16 cellular contexts compared by ENCODE assay signal in the genomic region with DNA sequence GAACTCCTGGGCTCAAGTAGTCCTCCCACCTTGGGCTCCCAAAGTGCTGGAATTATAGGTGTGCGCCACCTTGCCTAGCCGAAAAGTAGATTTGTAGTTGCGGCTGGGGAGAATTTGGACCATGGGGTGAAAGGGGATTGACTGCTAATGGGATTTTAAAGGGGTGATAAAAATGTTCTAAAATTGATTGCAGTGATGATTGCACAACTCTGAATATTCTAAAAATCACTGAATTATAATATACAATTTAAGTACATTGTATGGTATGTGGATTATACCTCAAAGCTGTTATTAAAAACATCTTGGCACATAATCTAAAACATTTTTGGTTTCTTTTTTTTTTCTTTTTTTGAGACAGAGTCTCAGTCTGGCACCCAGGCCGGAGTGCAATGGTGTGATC. TPM values are rescaled to one million over a fixed set of nuclear protein-coding genes. Genes with fewer than 3 reads are reported as not detected.
DNase-seq lines count a peak whose midpoint lies in the region; ATAC-seq, FAIRE-seq and TF ChIP-seq lines count a peak whose summit lies in the region.
"Had no signal": no experiment of that assay in that cellular context is flagged by ENCODE, and none has a peak within 500 bp of the region (broad histone marks: within the 10 kb centered on the region; RNA-seq: fewer than 3 reads in every experiment).

No MANE protein-coding gene starts in this region.

- no CpG with 5 or more reads among the region's 4 CpGs for WGBS in IMR-90 (ENCODE audit: extremely low coverage in 2 of 2, insufficient read length in 1 of 2), 2 experiments
- WGBS in GM12878 (ENCODE audit: insufficient coverage, insufficient replicate concordance, low lambda C conversion rate, missing lambda C conversion rate), result over 99% methylated on average over 4 of the region's 4 CpGs
- 95 to 97% methylated on average over 4 of the region's 4 CpGs for whole genome bisulfite sequencing in aorta, 2 donors

- RAD21 ChIA-PET in GM12878 (lab: Charles Lee; ENCODE audit: unreplicated experiment), result interaction anchor here (1.0 to 1.1 kb wide), 2 partner anchors 31 to 36 kb away, joined by 3 read pairs; a partner anchor contains a TSS

- peaks cover 5 to 20% of the 10 kb centered on the region in 2 experiments; a peak in 3 of 4 replicates for H3K79me1 ChIP-seq in IMR-90 (ENCODE audit: low read depth in 1 of 2, low read length in 2 of 2)

- no peak overlapping the region for H2AK9ac ChIP-seq in IMR-90 (replicated peaks; ENCODE audit: low read depth, low read length, poor library complexity)

- H3K79me2 ChIP-seq in GM12878 (ENCODE audit: control insufficient read depth, insufficient read depth, low read length), result peaks cover 96% of the 10 kb centered on the region

- SMC1A ChIA-PET in GM12878 (lab: Charles Lee; ENCODE audit: uncharacterized antibody, unreplicated experiment), result interaction anchor here (0.5 to 1.6 kb wide), 2 partner anchors 10 to 255 kb away, joined by 3 to 7 read pairs; no protein-coding TSS in a partner anchor

- H3K9me3 ChIP-seq in IMR-90 (ENCODE audit: control insufficient read depth, insufficient read depth, low read length), result no peaks in the 10 kb centered on the region
- H3K9me3 ChIP-seq in GM12878 (replicated peaks; ENCODE audit: control insufficient read depth, insufficient read depth, low read length), result no peaks in the 10 kb centered on the region
- H3K9me3 ChIP-seq in aorta (ENCODE audit: control insufficient read depth, low read length), result no peaks in the 10 kb centered on the region
- H3K9me3 ChIP-seq: HAP-1, SK-N-SH had no signal

- H3K36me3 ChIP-seq in IMR-90 (ENCODE audit: control insufficient read depth, insufficient read depth, low read length), result no peaks in the 10 kb centered on the region
- no peaks in the 10 kb centered on the region for H3K36me3 ChIP-seq in GM12878 (ENCODE audit: control insufficient read depth in 2 of 2, insufficient read depth in 2 of 2, low read length in 1 of 2)
- no peaks in the 10 kb centered on the region for H3K36me3 ChIP-seq in aorta (ENCODE audit: control insufficient read depth in 1 of 2, insufficient read depth in 2 of 2, low read length in 1 of 2)

- H3K27me3 ChIP-seq in IMR-90 (ENCODE audit: control insufficient read depth, insufficient read depth, low read length) (no peaks in the 10 kb centered on the region), GM12878 (replicated peaks in 1 of 2; ENCODE audit: control insufficient read depth in 2 of 2, insufficient read depth in 2 of 2, low read length in 1 of 2) (no peaks in the 10 kb centered on the region), aorta (ENCODE audit: control insufficient read depth in 1 of 2, insufficient read depth in 2 of 2, low read length in 1 of 2) (no peaks in the 10 kb centered on the region)

- BruUV-seq in IMR-90 (replicated peaks; lab: Mats Ljungman, UMichigan) (no TSS peak), GM12878 (replicated peaks; lab: Mats Ljungman, UMichigan) (no TSS peak)

- H3K4me3 ChIP-seq in IMR-90 (ENCODE audit: insufficient read depth, low read depth, low read length), result no peak overlapping the region
- no peak overlapping the region for H3K4me3 ChIP-seq in GM12878
- H3K4me3 ChIP-seq in aorta (ENCODE audit: low read length in 2 of 2), result no peak overlapping the region
- H3K4me3 ChIP-seq: HAP-1 had no signal

- TF ChIP-seq EP300 in GM12878 (IDR thresholded peaks at IDR 0.05; ENCODE audit: borderline replicate concordance in 1 of 2, control insufficient read depth in 1 of 2, low read depth in 2 of 2, low read length in 2 of 2), result no peak

- in situ Hi-C loops in IMR-90 (cut with MboI; ENCODE audit: low sequenced_read_pairs) (loop anchor here (25.0 kb wide), 2 partner anchors 1822 to 1997 kb away; no protein-coding TSS in a partner anchor), GM12878 (cut with MboI) (loop anchor here (25.0 kb wide), 1 partner anchor 1997 kb away; no protein-coding TSS in a partner anchor)

- no peak overlapping the region for H2AK5ac ChIP-seq in IMR-90 (ENCODE audit: low read depth, low read length)

- H3K9ac ChIP-seq in IMR-90 (ENCODE audit: low read depth, low read length), result no peak overlapping the region
- H3K9ac ChIP-seq in GM12878 (ENCODE audit: control insufficient read depth, insufficient read depth, low read length), result no peak overlapping the region
- H3K9ac ChIP-seq: SK-N-SH had no signal

- no peak for DNase-seq in IMR-90
- no peak for DNase-seq in GM12878 (ENCODE audit: low read depth, low spot score)
- DNase-seq in aorta, result no peak
- DNase-seq: CD4-positive, CD25-positive, alpha-beta regulatory T cell; Kasumi-1; NCI-H1105 treated with DMSO at 0.1 percent for 48 hours; NCI-H1694 treated with DMSO at 0.1 percent for 48 hours; NCI-H2107; NCI-H226; NCI-H524 treated with DMSO at 0.1 percent for 48 hours; SHP77; SK-N-SH; T-helper 1 cell had no signal

- no peak overlapping the region for H2BK120ac ChIP-seq in IMR-90 (ENCODE audit: low read depth, low read length)

- no peak overlapping the region for H4K91ac ChIP-seq in IMR-90 (ENCODE audit: insufficient read depth, low read depth, low read length)

- H3K9me1 ChIP-seq in IMR-90 (ENCODE audit: insufficient read depth, low read length), result peaks cover 3% of the 10 kb centered on the region; the same call in 1 of the 2 replicates

- TF ChIP-seq CTCF in IMR-90 (conservative IDR thresholded peaks at IDR 0.05; ENCODE audit: low read depth, low read length) (no peak), GM12878 (IDR thresholded peaks at IDR 0.05 in 2 of 3, conservative IDR thresholded peaks at IDR 0.05 in 1 of 3; ENCODE audit: control insufficient read depth in 2 of 3, extremely low read depth in 1 of 3, insufficient read depth in 1 of 3, low read depth in 3 of 3, low read length in 3 of 3) (no peak)

- dilution Hi-C loops in IMR-90 (cut with HindIII; ENCODE audit: low sequenced_read_pairs, unreplicated experiment), result no loop called here

- no peak for TF ChIP-seq RAD21 in IMR-90 (IDR thresholded peaks at IDR 0.05; ENCODE audit: low read length)
- no peak for TF ChIP-seq RAD21 in GM12878 (IDR thresholded peaks at IDR 0.05; ENCODE audit: insufficient read depth, low read depth, low read length)

- H2AFZ ChIP-seq in IMR-90 (replicated peaks; ENCODE audit: low read length, poor library complexity) (no peak overlapping the region), GM12878 (ENCODE audit: control insufficient read depth, low read depth, low read length) (no peak overlapping the region; the same call in 1 of the 2 replicates)

- no peak overlapping the region for H3K18ac ChIP-seq in IMR-90 (ENCODE audit: low read depth, low read length)

- no peak overlapping the region for H2BK15ac ChIP-seq in IMR-90 (ENCODE audit: low read depth, low read length)

- no peak overlapping the region for H3K14ac ChIP-seq in IMR-90 (replicated peaks; ENCODE audit: low read depth, low read length)

- H3K27ac ChIP-seq in IMR-90 (ENCODE audit: insufficient read depth, low read length) (no peak overlapping the region), GM12878 (ENCODE audit: control insufficient read depth, insufficient read depth) (no peak overlapping the region), aorta (ENCODE audit: low read depth in 1 of 2, low read length in 2 of 2) (no peak overlapping the region)

- H3K56ac ChIP-seq in IMR-90 (ENCODE audit: extremely low read depth, insufficient read depth, low read length), result no peak overlapping the region

- no peak overlapping the region for H3K4ac ChIP-seq in IMR-90 (ENCODE audit: low read depth, low read length)

- no peak overlapping the region for H4K8ac ChIP-seq in IMR-90 (ENCODE audit: low read depth in 2 of 2, low read length in 2 of 2)

- H2BK20ac ChIP-seq in IMR-90 (ENCODE audit: low read depth, low read length), result no peak overlapping the region

- H4K20me1 ChIP-seq in IMR-90 (ENCODE audit: insufficient read depth, low read length) (peaks cover 5% of the 10 kb centered on the region; the same call in 1 of the 2 replicates), GM12878 (ENCODE audit: control insufficient read depth, insufficient read depth) (no peaks in the 10 kb centered on the region)

- TF ChIP-seq POLR2A in IMR-90 (IDR thresholded peaks at IDR 0.05; ENCODE audit: low read depth, low read length), result no peak
- no peak for TF ChIP-seq POLR2A in GM12878 (IDR thresholded peaks at IDR 0.05; ENCODE audit: low read depth, low read length)

- H2BK5ac ChIP-seq in IMR-90 (ENCODE audit: low read depth, low read length, poor library complexity, severe bottlenecking), result no peak overlapping the region

- H3K4me1 ChIP-seq in IMR-90 (ENCODE audit: control insufficient read depth, insufficient read depth, low read length) (peaks cover 6% of the 10 kb centered on the region), GM12878 (ENCODE audit: control insufficient read depth, insufficient read depth, low read length) (peaks cover 27% of the 10 kb centered on the region), aorta (ENCODE audit: control insufficient read depth in 1 of 2, insufficient read depth in 2 of 2, low read length in 2 of 2) (no peaks in the 10 kb centered on the region)

- H3K23ac ChIP-seq in IMR-90 (ENCODE audit: low read depth, low read length), result no peak overlapping the region

- CTCF ChIA-PET in IMR-90 (lab: Yijun Ruan, JAX), result interaction anchor here (1.6 kb wide), 1 partner anchor 34 kb away, joined by 4 read pairs; no protein-coding TSS in a partner anchor
- CTCF ChIA-PET in GM12878 (lab: Yijun Ruan, JAX), result interaction anchor here (0.6 to 2.3 kb wide), 3 partner anchors 9 to 59 kb away, joined by 5 to 8 read pairs (median 7); no protein-coding TSS in a partner anchor

- H3K4me2 ChIP-seq in IMR-90 (ENCODE audit: low read depth, low read length) (no peak overlapping the region), GM12878 (ENCODE audit: control insufficient read depth, insufficient read depth) (0 out of 2 replicates have a peak overlapping the region, but pooled peaks have one; percentile 7)
- H3K4me2 ChIP-seq: SK-N-SH had no signal

- H4K5ac ChIP-seq in IMR-90 (ENCODE audit: low read depth, low read length), result no peak overlapping the region

- ATAC-seq in IMR-90 (ENCODE audit: low read depth) (no peak), GM12878 (no peak), aorta (ENCODE audit: low FRiP score) (no peak), HG02588 (IDR thresholded peaks at IDR 0.05; ENCODE audit: unreplicated experiment) (no peak)

- no peak for FAIRE-seq in GM12878 (lab: Jason Lieb, UNC)
- FAIRE-seq: RCC 7860 had no signal

- intact Hi-C loops in IMR-90 (cut with micrococcal nuclease) (no loop called here), GM12878 (cut with micrococcal nuclease; ENCODE audit: unreplicated experiment) (loop anchor here (5.0 kb wide), 1 partner anchor 33 kb away; no protein-coding TSS in a partner anchor), aorta (cut with DNase I) (loop anchor here in 1 of 2 donors (5.0 kb wide), 1 partner anchor 33 kb away; no protein-coding TSS in a partner anchor)

- POLR2A ChIA-PET in IMR-90 (lab: Charles Lee; ENCODE audit: unreplicated experiment), result interaction anchor here (0.6 kb wide), 1 partner anchor 444 kb away, joined by 3 read pairs; no protein-coding TSS in a partner anchor
- POLR2A ChIA-PET in GM12878 (lab: Charles Lee), result interaction anchor here (0.6 to 1.4 kb wide), 4 partner anchors 31 to 1916 kb away, joined by 3 read pairs; a partner anchor contains a TSS

RNA-seq across cellular contexts. Expression of a gene that starts 3.9 kb away (rescaled TPM):
- total RNA-seq in IMR-90 (2012; rRNA removed), result 148 and 208 TPM in 2 replicates
- 131 and 132 TPM in 2 replicates for polyA plus RNA-seq in IMR-90 (2012; rRNA removed)
- 52.1 and 66.7 TPM in 2 replicates for polyA plus RNA-seq in IMR-90 (2012; cell fraction: cytosol; rRNA removed)
- 96.3 and 151 TPM in 2 replicates for polyA plus RNA-seq in IMR-90 (2012; cell fraction: nucleus; rRNA removed; ENCODE audit: low replicate concordance)
- 219 and 229 TPM in 2 replicates for total RNA-seq in GM12878 (2013; cell fraction: nucleolus; rRNA removed)
- total RNA-seq in GM12878 (2014; rRNA removed), result 139 and 158 TPM in 2 replicates
- total RNA-seq in GM12878 (2014; rRNA removed; fragmentation: Illumina TruSeq; extraction: Trizol), result 150 and 156 TPM in 2 replicates
- 108 and 113 TPM in 2 replicates for total RNA-seq in GM12878 (2021)
- polyA plus RNA-seq in GM12878 (2011; ENCODE audit: low read depth), result 74.2 TPM
- polyA plus RNA-seq in GM12878 (2011; rRNA removed), result 241 and 262 TPM in 2 replicates
- 209 and 229 TPM in 2 replicates for polyA plus RNA-seq in GM12878 (2011; cell fraction: cytosol; rRNA removed)
- polyA plus RNA-seq in GM12878 (2011; cell fraction: nucleus; rRNA removed), result 514 and 607 TPM in 2 replicates
- 59.3 and 84.1 TPM in 2 replicates for polyA plus RNA-seq in GM12878 (2012)
- polyA plus RNA-seq in GM12878 (2014; fragmentation: Illumina TruSeq; extraction: Trizol), result 161 and 192 TPM in 2 replicates
- polyA plus RNA-seq in GM12878 (2014; fragmentation: Nextera tagmentation; extraction: Ambion mirVana), result 100 to 1,000 TPM; 100 to 130 TPM
- 118 and 133 TPM in 2 replicates for polyA plus RNA-seq in GM12878 (2014; rRNA removed)
- polyA plus RNA-seq in GM12878 (2016; fragmentation: Nextera tagmentation; extraction: Ambion mirVana), result 100 to 1,000 TPM; 109 to 110 TPM
- polyA minus RNA-seq in GM12878 (2011; rRNA and poly(A)+ RNA removed), result 232 and 236 TPM in 2 replicates
- polyA minus RNA-seq in GM12878 (2011; cell fraction: cytosol; rRNA and poly(A)+ RNA removed), result 75.6 and 81.0 TPM in 2 replicates
- polyA minus RNA-seq in GM12878 (2011; cell fraction: nucleus; rRNA and poly(A)+ RNA removed), result 105 and 119 TPM in 2 replicates
- 1 to 10 TPM; 7.7 to 8.1 TPM for total RNA-seq in aorta
- polyA plus RNA-seq in aorta, result 1 to 10 TPM; 3.5 to 6.0 TPM

RNA-seq across cellular contexts. Expression of a gene that starts 31.9 kb away (rescaled TPM):
- total RNA-seq in IMR-90 (2012; rRNA removed) (7.5 and 9.0 TPM in 2 replicates), GM12878 (2014; rRNA removed) (10.1 and 11.4 TPM in 2 replicates), GM12878 (2014; rRNA removed; fragmentation: Illumina TruSeq; extraction: Trizol) (12.4 and 13.6 TPM in 2 replicates), GM12878 (2021) (19.8 and 20.0 TPM in 2 replicates), aorta (10 to 100 TPM; 13.4 to 14.3 TPM)
- polyA plus RNA-seq in IMR-90 (2012; rRNA removed) (11.3 and 12.3 TPM in 2 replicates), GM12878 (2011; rRNA removed) (19.9 and 21.5 TPM in 2 replicates), GM12878 (2014; fragmentation: Illumina TruSeq; extraction: Trizol) (11.5 and 12.7 TPM in 2 replicates), GM12878 (2014; fragmentation: Nextera tagmentation; extraction: Ambion mirVana) (10 to 100 TPM; 11.8 to 18.6 TPM), GM12878 (2014; rRNA removed) (12.1 and 14.7 TPM in 2 replicates), GM12878 (2016; fragmentation: Nextera tagmentation; extraction: Ambion mirVana) (10 to 100 TPM; 15.7 to 18.3 TPM), aorta (10 to 100 TPM in 1 of 2 donors, 1 to 10 TPM in 1; 4.8 to 14.8 TPM)
- 7.6 and 9.8 TPM in 2 replicates for polyA plus RNA-seq in IMR-90 (2012; cell fraction: cytosol; rRNA removed)
- polyA plus RNA-seq in IMR-90 (2012; cell fraction: nucleus; rRNA removed; ENCODE audit: low replicate concordance), result 47.8 and 54.3 TPM in 2 replicates
- total RNA-seq in GM12878 (2013; cell fraction: nucleolus; rRNA removed), result 28.7 and 36.3 TPM in 2 replicates
- 11.4 TPM for polyA plus RNA-seq in GM12878 (2011; ENCODE audit: low read depth)
- 13.6 and 15.6 TPM in 2 replicates for polyA plus RNA-seq in GM12878 (2011; cell fraction: cytosol; rRNA removed)
- polyA plus RNA-seq in GM12878 (2011; cell fraction: nucleus; rRNA removed), result 38.0 and 43.6 TPM in 2 replicates
- polyA plus RNA-seq in GM12878 (2012), result 21.1 and 33.7 TPM in 2 replicates
- 15.6 and 19.5 TPM in 2 replicates for polyA minus RNA-seq in GM12878 (2011; rRNA and poly(A)+ RNA removed)
- polyA minus RNA-seq in GM12878 (2011; cell fraction: cytosol; rRNA and poly(A)+ RNA removed), result 8.2 and 16.7 TPM in 2 replicates
- 13.3 and 24.9 TPM in 2 replicates for polyA minus RNA-seq in GM12878 (2011; cell fraction: nucleus; rRNA and poly(A)+ RNA removed)

RNA-seq across cellular contexts. Expression of a gene that starts 35.8 kb away (rescaled TPM):
- total RNA-seq in IMR-90 (2012; rRNA removed) (3.9 and 4.4 TPM in 2 replicates), GM12878 (2014; rRNA removed) (19.5 and 19.7 TPM in 2 replicates), GM12878 (2014; rRNA removed; fragmentation: Illumina TruSeq; extraction: Trizol) (10.0 and 10.6 TPM in 2 replicates), GM12878 (2021) (23.5 and 25.6 TPM in 2 replicates), aorta (10 to 100 TPM in 1 of 2 donors, 1 to 10 TPM in 1; 5.9 to 12.3 TPM)
- polyA plus RNA-seq in IMR-90 (2012; rRNA removed) (9.9 TPM in 2 replicates), GM12878 (2011; rRNA removed) (19.1 and 22.1 TPM in 2 replicates), GM12878 (2014; fragmentation: Illumina TruSeq; extraction: Trizol) (10.7 and 11.5 TPM in 2 replicates), GM12878 (2014; fragmentation: Nextera tagmentation; extraction: Ambion mirVana) (1 to 10 TPM; 5.2 to 8.0 TPM), GM12878 (2014; rRNA removed) (27.3 and 27.4 TPM in 2 replicates), GM12878 (2016; fragmentation: Nextera tagmentation; extraction: Ambion mirVana) (10 to 100 TPM; 29.5 to 30.4 TPM), aorta (1 to 10 TPM; 3.9 to 8.2 TPM)
- 10.6 and 11.0 TPM in 2 replicates for polyA plus RNA-seq in IMR-90 (2012; cell fraction: cytosol; rRNA removed)
- polyA plus RNA-seq in IMR-90 (2012; cell fraction: nucleus; rRNA removed; ENCODE audit: low replicate concordance), result 36.7 and 43.3 TPM in 2 replicates
- 79.1 and 84.8 TPM in 2 replicates for total RNA-seq in GM12878 (2013; cell fraction: nucleolus; rRNA removed)
- polyA plus RNA-seq in GM12878 (2011; ENCODE audit: low read depth), result 8.6 TPM
- 13.5 and 18.1 TPM in 2 replicates for polyA plus RNA-seq in GM12878 (2011; cell fraction: cytosol; rRNA removed)
- 121 and 130 TPM in 2 replicates for polyA plus RNA-seq in GM12878 (2011; cell fraction: nucleus; rRNA removed)
- 15.9 and 16.7 TPM in 2 replicates for polyA plus RNA-seq in GM12878 (2012)
- 11.0 and 13.1 TPM in 2 replicates for polyA minus RNA-seq in GM12878 (2011; rRNA and poly(A)+ RNA removed)
- 4.5 and 7.6 TPM in 2 replicates for polyA minus RNA-seq in GM12878 (2011; cell fraction: cytosol; rRNA and poly(A)+ RNA removed)
- polyA minus RNA-seq in GM12878 (2011; cell fraction: nucleus; rRNA and poly(A)+ RNA removed), result 18.5 and 31.2 TPM in 2 replicates

RNA-seq across cellular contexts. Expression of a gene that starts 55.4 kb away (rescaled TPM):
- total RNA-seq in IMR-90 (2012; rRNA removed) (85.3 and 100 TPM in 2 replicates), GM12878 (2014; rRNA removed) (31.6 and 40.4 TPM in 2 replicates), GM12878 (2014; rRNA removed; fragmentation: Illumina TruSeq; extraction: Trizol) (21.3 TPM in 2 replicates), GM12878 (2021) (56.3 and 58.9 TPM in 2 replicates), aorta (10 to 100 TPM; 65.5 to 90.1 TPM)
- polyA plus RNA-seq in IMR-90 (2012; rRNA removed) (68.9 and 77.5 TPM in 2 replicates), GM12878 (2011; rRNA removed) (24.2 and 40.5 TPM in 2 replicates), GM12878 (2014; fragmentation: Illumina TruSeq; extraction: Trizol) (12.6 and 22.1 TPM in 2 replicates), GM12878 (2014; fragmentation: Nextera tagmentation; extraction: Ambion mirVana) (10 to 100 TPM; 10.3 to 19.8 TPM), GM12878 (2014; rRNA removed) (44.5 and 48.8 TPM in 2 replicates), GM12878 (2016; fragmentation: Nextera tagmentation; extraction: Ambion mirVana) (10 to 100 TPM; 56.6 to 57.8 TPM), aorta (10 to 100 TPM; 34.6 to 96.7 TPM)
- 58.6 and 77.5 TPM in 2 replicates for polyA plus RNA-seq in IMR-90 (2012; cell fraction: cytosol; rRNA removed)
- 120 and 174 TPM in 2 replicates for polyA plus RNA-seq in IMR-90 (2012; cell fraction: nucleus; rRNA removed; ENCODE audit: low replicate concordance)
- total RNA-seq in GM12878 (2013; cell fraction: nucleolus; rRNA removed), result 81.1 and 96.0 TPM in 2 replicates
- 23.7 TPM for polyA plus RNA-seq in GM12878 (2011; ENCODE audit: low read depth)
- 45.4 and 64.5 TPM in 2 replicates for polyA plus RNA-seq in GM12878 (2011; cell fraction: cytosol; rRNA removed)
- 188 and 193 TPM in 2 replicates for polyA plus RNA-seq in GM12878 (2011; cell fraction: nucleus; rRNA removed)
- 43.0 and 46.7 TPM in 2 replicates for polyA plus RNA-seq in GM12878 (2012)
- 53.8 and 78.0 TPM in 2 replicates for polyA minus RNA-seq in GM12878 (2011; rRNA and poly(A)+ RNA removed)
- 17.4 and 27.0 TPM in 2 replicates for polyA minus RNA-seq in GM12878 (2011; cell fraction: cytosol; rRNA and poly(A)+ RNA removed)
- polyA minus RNA-seq in GM12878 (2011; cell fraction: nucleus; rRNA and poly(A)+ RNA removed), result 46.8 and 70.7 TPM in 2 replicates

RNA-seq across cellular contexts. Expression of a gene that starts 58.1 kb away (rescaled TPM):
- total RNA-seq in IMR-90 (2012; rRNA removed), result 7.2 and 7.9 TPM in 2 replicates
- polyA plus RNA-seq in IMR-90 (2012; rRNA removed), result 10.7 and 10.8 TPM in 2 replicates
- 13.8 and 14.7 TPM in 2 replicates for polyA plus RNA-seq in IMR-90 (2012; cell fraction: cytosol; rRNA removed)
- polyA plus RNA-seq in IMR-90 (2012; cell fraction: nucleus; rRNA removed; ENCODE audit: low replicate concordance), result 11.7 and 12.4 TPM in 2 replicates
- total RNA-seq in GM12878 (2013; cell fraction: nucleolus; rRNA removed), result 34.1 and 48.7 TPM in 2 replicates
- 25.7 and 27.7 TPM in 2 replicates for total RNA-seq in GM12878 (2014; rRNA removed)
- total RNA-seq in GM12878 (2014; rRNA removed; fragmentation: Illumina TruSeq; extraction: Trizol), result 19.9 and 21.0 TPM in 2 replicates
- 20.3 and 24.6 TPM in 2 replicates for total RNA-seq in GM12878 (2021)
- polyA plus RNA-seq in GM12878 (2011; ENCODE audit: low read depth), result 8.8 TPM
- polyA plus RNA-seq in GM12878 (2011; rRNA removed), result 15.2 and 19.3 TPM in 2 replicates
- polyA plus RNA-seq in GM12878 (2011; cell fraction: cytosol; rRNA removed), result 24.1 and 26.6 TPM in 2 replicates
- 18.4 and 21.1 TPM in 2 replicates for polyA plus RNA-seq in GM12878 (2011; cell fraction: nucleus; rRNA removed)
- 11.5 and 16.8 TPM in 2 replicates for polyA plus RNA-seq in GM12878 (2012)
- 22.2 and 25.7 TPM in 2 replicates for polyA plus RNA-seq in GM12878 (2014; fragmentation: Illumina TruSeq; extraction: Trizol)
- polyA plus RNA-seq in GM12878 (2014; fragmentation: Nextera tagmentation; extraction: Ambion mirVana), result 1 to 10 TPM; 5.6 to 9.0 TPM
- 30.4 and 32.2 TPM in 2 replicates for polyA plus RNA-seq in GM12878 (2014; rRNA removed)
- 10 to 100 TPM; 35.9 to 39.5 TPM for polyA plus RNA-seq in GM12878 (2016; fragmentation: Nextera tagmentation; extraction: Ambion mirVana)
- polyA minus RNA-seq in GM12878 (2011; rRNA and poly(A)+ RNA removed), result 22.6 and 28.6 TPM in 2 replicates
- 5.5 and 6.2 TPM in 2 replicates for polyA minus RNA-seq in GM12878 (2011; cell fraction: cytosol; rRNA and poly(A)+ RNA removed)
- polyA minus RNA-seq in GM12878 (2011; cell fraction: nucleus; rRNA and poly(A)+ RNA removed), result 24.1 and 39.4 TPM in 2 replicates
- total RNA-seq in aorta, result 1 to 10 TPM; 7.3 to 7.7 TPM
- polyA plus RNA-seq in aorta, result 10 to 100 TPM in 1 of 2 donors, 1 to 10 TPM in 1; 6.5 to 15.3 TPM

Comparison
In these comparisons a context has a peak if more than half of its experiments do, and no peak if none do; other contexts are left out.
1. RNA of a gene that starts 3.9 kb away (total RNA-seq): 148 to 208 TPM in IMR-90 and 108 to 229 TPM in GM12878; 7.7 to 8.1 TPM in aorta; every median in the first group is over 10 times any median in the second.